Comparison of ENCODE assay signal across 24 cellular contexts in the genomic region with DNA sequence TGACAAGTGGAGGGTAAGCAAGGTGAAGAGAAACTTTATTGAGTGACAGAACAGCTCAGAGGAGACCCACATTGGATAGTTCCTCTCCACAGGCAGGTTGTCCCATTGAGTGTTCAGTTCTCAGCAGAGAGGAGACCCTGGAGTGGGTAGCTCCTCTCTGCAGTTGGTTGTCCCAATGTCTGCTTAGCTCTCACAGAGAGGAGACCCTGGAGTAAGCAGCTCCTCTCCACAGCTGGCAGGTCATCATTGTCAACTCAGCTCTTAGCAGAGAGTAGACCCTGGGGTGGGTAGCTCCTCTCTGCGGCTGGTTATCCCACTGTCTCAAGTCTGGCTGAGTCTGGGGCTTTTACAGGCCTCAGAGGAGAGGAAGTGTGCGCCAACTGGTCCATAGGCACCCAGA. TPM values are rescaled to one million over a fixed set of nuclear protein-coding genes. Genes with fewer than 3 reads are reported as not detected.
"Had no signal": no experiment of that assay in that cellular context is flagged by ENCODE, and none has a peak within 500 bp of the region (broad histone marks: within the 10 kb centered on the region; RNA-seq: fewer than 3 reads in every experiment).

No MANE protein-coding gene starts in this region.

- H3K4me3 ChIP-seq: gastroesophageal sphincter, heart right ventricle, left ventricle myocardium inferior, tibial nerve, vagina had no signal

- H3K36me3 ChIP-seq: brain microvascular endothelial cell, gastroesophageal sphincter, heart right ventricle, left ventricle myocardium inferior, tibial nerve, vagina had no signal

- H3K9me3 ChIP-seq: gastroesophageal sphincter, heart right ventricle, left ventricle myocardium inferior, vagina had no signal

- H3K9me3 Mint-ChIP-seq: activated CD4-positive, alpha-beta T cell treated with anti-CD3 and anti-CD28 coated beads, Interleukin-2, amount 10 ng/mL, durations not matched to agents 24 days and 14 days; activated naive CD8-positive, alpha-beta T cell treated with anti-CD3 and anti-CD28 coated beads, Interleukin-2, amount 50 U/mL, for 24 hours; immature natural killer cell; natural killer cell treated with Interleukin-12 subunit alpha and Interleukin-12 subunit beta and Interleukin-15 and Interleukin-18, amount 100 ng/mL, for 72 hours; T-cell had no signal

- ATAC-seq: activated naive CD8-positive, alpha-beta T cell treated with anti-CD3 and anti-CD28 coated beads, Interleukin-2, amount 50 U/mL, for 24 hours; gastroesophageal sphincter; natural killer cell treated with Interleukin-12 subunit alpha and Interleukin-12 subunit beta and Interleukin-15 and Interleukin-18, amount 100 ng/mL, for 72 hours; T-cell had no signal

- H3K4me1 Mint-ChIP-seq: activated CD4-positive, alpha-beta T cell treated with anti-CD3 and anti-CD28 coated beads, Interleukin-2, amount 10 ng/mL, durations not matched to agents 24 days and 14 days; activated naive CD4-positive, alpha-beta T cell treated with anti-CD3 and anti-CD28 coated beads, Interleukin-2, amount 10 ng/mL, durations not matched to agents 7 days and 5 days; activated naive CD8-positive, alpha-beta T cell treated with anti-CD3 and anti-CD28 coated beads, Interleukin-2, amount 50 U/mL, for 24 hours; immature natural killer cell; T-cell had no signal

- DNase-seq: activated CD4-positive, alpha-beta T cell treated with anti-CD3 and anti-CD28 coated beads, Interleukin-2, amount 10 ng/mL, durations not matched to agents 24 days and 14 days; activated CD8-positive, alpha-beta memory T cell treated with anti-CD3 and anti-CD28 coated beads, Interleukin-2, amount 50 U/mL, for 48 hours; activated effector memory CD4-positive, alpha-beta T cell treated with Interleukin-2 at 50 U/mL for 16 hours; activated naive CD4-positive, alpha-beta T cell treated with anti-CD3 and anti-CD28 coated beads, Interleukin-2, amount 10 ng/mL, durations not matched to agents 7 days and 5 days; activated naive CD8-positive, alpha-beta T cell treated with anti-CD3 and anti-CD28 coated beads, Interleukin-2, amount 50 U/mL, for 24 hours; activated T-cell treated with anti-CD3 and anti-CD28 coated beads, Interleukin-2, amount 50 U/mL, for 48 hours; anterior cingulate cortex; brain microvascular endothelial cell; cortex of kidney; effector CD4-positive, alpha-beta T cell; heart right ventricle; immature natural killer cell; kidney glomerular epithelial cell; left ventricle myocardium inferior; mesenchymal stem cell; stimulated activated CD4-positive, alpha-beta T cell treated with anti-CD3 and anti-CD28 coated beads, Interleukin-2, amount 100 ng/mL, for 24 hours; stimulated activated naive CD4-positive, alpha-beta T cell treated with Interleukin-2 at 50 U/mL for 16 hours; substantia nigra; T-cell; T-helper 9 cell had no signal

- H3K36me3 Mint-ChIP-seq: activated naive CD4-positive, alpha-beta T cell treated with anti-CD3 and anti-CD28 coated beads, Interleukin-2, amount 10 ng/mL, durations not matched to agents 7 days and 5 days; immature natural killer cell; natural killer cell treated with Interleukin-12 subunit alpha and Interleukin-12 subunit beta and Interleukin-15 and Interleukin-18, amount 100 ng/mL, for 72 hours; T-cell had no signal

- H3K4me1 ChIP-seq: gastroesophageal sphincter, heart right ventricle, left ventricle myocardium inferior, tibial nerve, vagina had no signal

- H3K27ac ChIP-seq: brain microvascular endothelial cell, gastroesophageal sphincter, heart right ventricle, left ventricle myocardium inferior, vagina had no signal

- H3K4me3 Mint-ChIP-seq: activated CD4-positive, alpha-beta T cell treated with anti-CD3 and anti-CD28 coated beads, Interleukin-2, amount 10 ng/mL, durations not matched to agents 24 days and 14 days; activated naive CD4-positive, alpha-beta T cell treated with anti-CD3 and anti-CD28 coated beads, Interleukin-2, amount 10 ng/mL, durations not matched to agents 7 days and 5 days; activated naive CD8-positive, alpha-beta T cell treated with anti-CD3 and anti-CD28 coated beads, Interleukin-2, amount 50 U/mL, for 24 hours; immature natural killer cell; natural killer cell treated with Interleukin-12 subunit alpha and Interleukin-12 subunit beta and Interleukin-15 and Interleukin-18, amount 100 ng/mL, for 72 hours; T-cell had no signal

- H3K27me3 ChIP-seq: brain microvascular endothelial cell, gastroesophageal sphincter, heart right ventricle, tibial nerve, vagina had no signal

- H3K27ac Mint-ChIP-seq: activated CD4-positive, alpha-beta T cell treated with anti-CD3 and anti-CD28 coated beads, Interleukin-2, amount 10 ng/mL, durations not matched to agents 24 days and 14 days; activated naive CD4-positive, alpha-beta T cell treated with anti-CD3 and anti-CD28 coated beads, Interleukin-2, amount 10 ng/mL, durations not matched to agents 7 days and 5 days; activated naive CD8-positive, alpha-beta T cell treated with anti-CD3 and anti-CD28 coated beads, Interleukin-2, amount 50 U/mL, for 24 hours; immature natural killer cell; natural killer cell treated with Interleukin-12 subunit alpha and Interleukin-12 subunit beta and Interleukin-15 and Interleukin-18, amount 100 ng/mL, for 72 hours; T-cell had no signal

RNA-seq across cellular contexts. Expression of gene FMO5, which starts 11.3 kb away (rescaled TPM):
- total RNA-seq: natural killer cell treated with Interleukin-12 subunit alpha and Interleukin-12 subunit beta and Interleukin-15 and Interleukin-18, amount 100 ng/mL, for 72 hours had no signal
